17 cellular contexts compared by ENCODE assay signal in genomic region chr20:62287759-62288534, GRCh38. TPM values are rescaled to one million over a fixed set of nuclear protein-coding genes. Genes with fewer than 3 reads are reported as not detected.
DNase-seq lines count a peak whose midpoint lies in the region; ATAC-seq and TF ChIP-seq lines count a peak whose summit lies in the region.
"Had no signal": no experiment of that assay in that cellular context is flagged by ENCODE, and none has a peak within 500 bp of the region (broad histone marks: within the 10 kb centered on the region; RNA-seq: fewer than 3 reads in every experiment).

No MANE protein-coding gene starts in this region.

- TF ChIP-seq EP300 in ovary (IDR thresholded peaks at IDR 0.05): no peak

- 85 to 93% methylated on average over 3 to 12 of the region's 12 CpGs for WGBS in endodermal cell (ENCODE audit: insufficient coverage in 1 of 2, insufficient read length in 1 of 2), 2 experiments
- WGBS in ovary, 3 donors: 93 to 94% (median 93%) methylated on average over 12 of the region's 12 CpGs

- H3K27ac ChIP-seq in right atrium auricular region (peak overlapping the region; percentile 78 to 89), endodermal cell (ENCODE audit: low read depth, low read length) (no peak overlapping the region), ovary (no peak overlapping the region)
- H3K27ac ChIP-seq: PC-9 had no signal

- H3K9ac ChIP-seq in endodermal cell (ENCODE audit: extremely low read depth, low read length, poor library complexity, severe bottlenecking): no peak overlapping the region

- H3K4me1 ChIP-seq in right atrium auricular region: peaks cover 0 to 38% of the 10 kb centered on the region in 2 donors
- no peaks in the 10 kb centered on the region for H3K4me1 ChIP-seq in endodermal cell (ENCODE audit: control insufficient read depth, insufficient read depth, low read length)
- H3K4me1 ChIP-seq in ovary (ENCODE audit: insufficient read depth): peaks cover 1% of the 10 kb centered on the region

- H3K4me1 Mint-ChIP-seq in endodermal cell: no peaks in the 10 kb centered on the region
- peaks cover 4 to 8% of the 10 kb centered on the region in 2 donors for H3K4me1 Mint-ChIP-seq in stimulated activated naive B cell treated with anti-CD40 and anti-IgM and Interleukin-4, amounts not matched to agents 10 μg/mL and 1 μg/mL and 100 μg/mL, for 72 hours

- peaks cover 55% of the 10 kb centered on the region for H3K36me3 Mint-ChIP-seq in endodermal cell (ENCODE audit: low read depth)
- peaks cover 23 to 48% of the 10 kb centered on the region in 2 donors for H3K36me3 Mint-ChIP-seq in stimulated activated naive B cell treated with anti-CD40 and anti-IgM and Interleukin-4, amounts not matched to agents 10 μg/mL and 1 μg/mL and 100 μg/mL, for 72 hours

- H3K4me3 ChIP-seq in right atrium auricular region (no peak overlapping the region), endodermal cell (ENCODE audit: low read length) (no peak overlapping the region), ovary (no peak overlapping the region)
- H3K4me3 ChIP-seq: PC-9 had no signal

- peak overlapping the region; percentile 52 for H3K27ac Mint-ChIP-seq in endodermal cell
- H3K27ac Mint-ChIP-seq in stimulated activated naive B cell treated with anti-CD40 and anti-IgM and Interleukin-4, amounts not matched to agents 10 μg/mL and 1 μg/mL and 100 μg/mL, for 72 hours: peak overlapping the region; percentile 20
- H3K27ac Mint-ChIP-seq: CD4-positive, alpha-beta T cell had no signal

- H3K27me3 ChIP-seq in right atrium auricular region (no peaks in the 10 kb centered on the region), endodermal cell (ENCODE audit: control insufficient read depth, insufficient read depth, low read length, poor library complexity, severe bottlenecking) (no peaks in the 10 kb centered on the region), ovary (no peaks in the 10 kb centered on the region)
- H3K27me3 ChIP-seq: BE2C had no signal

- no peaks in the 10 kb centered on the region for H3K9me3 Mint-ChIP-seq in endodermal cell
- no peaks in the 10 kb centered on the region for H3K9me3 Mint-ChIP-seq in stimulated activated naive B cell treated with anti-CD40 and anti-IgM and Interleukin-4, amounts not matched to agents 10 μg/mL and 1 μg/mL and 100 μg/mL, for 72 hours
- H3K9me3 Mint-ChIP-seq: CD4-positive, alpha-beta T cell had no signal

- no peak for TF ChIP-seq CTCF in right atrium auricular region (IDR thresholded peaks at IDR 0.05)
- no peak for TF ChIP-seq CTCF in endodermal cell (conservative IDR thresholded peaks at IDR 0.05)
- TF ChIP-seq CTCF in ovary (IDR thresholded peaks at IDR 0.05): no peak

- no peak for ATAC-seq in Right ventricle myocardium inferior
- ATAC-seq in stimulated activated naive B cell treated with anti-CD40 and anti-IgM and Interleukin-4, amounts not matched to agents 10 μg/mL and 1 μg/mL and 100 μg/mL, for 72 hours (replicated peaks): no peak

- DNase-seq in NCI-H2107 treated with DMSO at 0.1 percent for 48 hours (lab: John Stamatoyannopoulos, UW; ENCODE audit: unreplicated experiment) (peak; percentile 39), NCI-H2107 (lab: John Stamatoyannopoulos, UW) (no peak), right atrium auricular region (ENCODE audit: low spot score) (no peak), Right ventricle myocardium inferior (ENCODE audit: missing footprints) (no peak), endodermal cell (no peak), ovary (no peak), GM19240 (ENCODE audit: insufficient read length, low spot score) (no peak)
- no peak for DNase-seq in stimulated activated naive B cell treated with anti-CD40 and anti-IgM and Interleukin-4, amounts not matched to agents 10 μg/mL and 1 μg/mL and 100 μg/mL, for 72 hours
- DNase-seq: 8988T; BE2C; CD4-positive, alpha-beta T cell; DMS79 treated with DMSO at 0.1 percent for 48 hours; HCEC 1CT; NCI-H1105 treated with DMSO at 0.1 percent for 48 hours; NCI-H1694 treated with DMSO at 0.1 percent for 48 hours; NCI-H748 treated with DMSO at 0.1 percent for 48 hours; PC-9 had no signal

- peaks cover 63% of the 10 kb centered on the region for H3K36me3 ChIP-seq in right atrium auricular region
- H3K36me3 ChIP-seq in endodermal cell (ENCODE audit: control insufficient read depth, insufficient read depth, low read length): peaks cover 46% of the 10 kb centered on the region
- no peaks in the 10 kb centered on the region for H3K36me3 ChIP-seq in ovary

- no peak overlapping the region for H3K4me3 Mint-ChIP-seq in endodermal cell
- H3K4me3 Mint-ChIP-seq in stimulated activated naive B cell treated with anti-CD40 and anti-IgM and Interleukin-4, amounts not matched to agents 10 μg/mL and 1 μg/mL and 100 μg/mL, for 72 hours: no peak overlapping the region
- H3K4me3 Mint-ChIP-seq: CD4-positive, alpha-beta T cell had no signal

- TF ChIP-seq POLR2A in ovary (IDR thresholded peaks at IDR 0.05): no peak

- no peaks in the 10 kb centered on the region for H3K9me3 ChIP-seq in right atrium auricular region
- H3K9me3 ChIP-seq in endodermal cell (ENCODE audit: control insufficient read depth, low read length): no peaks in the 10 kb centered on the region
- no peaks in the 10 kb centered on the region for H3K9me3 ChIP-seq in ovary
- H3K9me3 ChIP-seq: BE2C had no signal

- H3K27me3 Mint-ChIP-seq in endodermal cell (ENCODE audit: insufficient read depth): no peaks in the 10 kb centered on the region
- H3K27me3 Mint-ChIP-seq in stimulated activated naive B cell treated with anti-CD40 and anti-IgM and Interleukin-4, amounts not matched to agents 10 μg/mL and 1 μg/mL and 100 μg/mL, for 72 hours: no peaks in the 10 kb centered on the region
- H3K27me3 Mint-ChIP-seq: CD4-positive, alpha-beta T cell had no signal

- intact Hi-C loops in Right ventricle myocardium inferior (cut with DNase I): no loop called here
- intact Hi-C loops in ovary (cut with DNase I): no loop called here

RNA-seq across cellular contexts. Expression of gene ADRM1, which starts 14.8 kb away (rescaled TPM):
- total RNA-seq in right atrium auricular region: 100 to 1,000 TPM in 1 of 2 donors, 10 to 100 TPM in 1; 95.9 to 128 TPM
- total RNA-seq in Right ventricle myocardium inferior: 73.9 TPM
- total RNA-seq in endodermal cell: 100 to 1,000 TPM; 105 to 106 TPM
- polyA plus RNA-seq in endodermal cell (2013, experiment 1 of 2): 77.9 TPM
- polyA plus RNA-seq in endodermal cell (2013, experiment 2 of 2): 81.6 TPM
- total RNA-seq in ovary: 100 to 1,000 TPM in 1 of 7 donors, 10 to 100 TPM in 6; 42.8 to 109 (median 56.3) TPM
- polyA plus RNA-seq in ovary: 10 to 100 TPM in 1 of 2 donors, 1 to 10 TPM in 1; 7.8 to 52.5 TPM

RNA-seq across cellular contexts. Expression of gene OSBPL2, which starts 49.6 kb away (rescaled TPM):
- total RNA-seq in right atrium auricular region (10 to 100 TPM; 27.2 to 29.6 TPM), Right ventricle myocardium inferior (59.5 TPM), endodermal cell (10 to 100 TPM; 46.7 to 50.3 TPM), ovary (10 to 100 TPM; 17.9 to 42.2 (median 36.6) TPM)
- 21.6 TPM for polyA plus RNA-seq in endodermal cell (2013, experiment 1 of 2)
- 22.1 TPM for polyA plus RNA-seq in endodermal cell (2013, experiment 2 of 2)
- 10 to 100 TPM; 14.2 to 30.1 TPM for polyA plus RNA-seq in ovary

Comparison
In these comparisons a context has a peak if more than half of its experiments do, and no peak if none do; other contexts are left out.
1. H3K27ac ChIP-seq: peak in right atrium auricular region (2 of 2); none in endodermal cell (single experiment) and ovary (0 of 2).